ENCODE assay signal across 7 cellular contexts in the genomic region with DNA sequence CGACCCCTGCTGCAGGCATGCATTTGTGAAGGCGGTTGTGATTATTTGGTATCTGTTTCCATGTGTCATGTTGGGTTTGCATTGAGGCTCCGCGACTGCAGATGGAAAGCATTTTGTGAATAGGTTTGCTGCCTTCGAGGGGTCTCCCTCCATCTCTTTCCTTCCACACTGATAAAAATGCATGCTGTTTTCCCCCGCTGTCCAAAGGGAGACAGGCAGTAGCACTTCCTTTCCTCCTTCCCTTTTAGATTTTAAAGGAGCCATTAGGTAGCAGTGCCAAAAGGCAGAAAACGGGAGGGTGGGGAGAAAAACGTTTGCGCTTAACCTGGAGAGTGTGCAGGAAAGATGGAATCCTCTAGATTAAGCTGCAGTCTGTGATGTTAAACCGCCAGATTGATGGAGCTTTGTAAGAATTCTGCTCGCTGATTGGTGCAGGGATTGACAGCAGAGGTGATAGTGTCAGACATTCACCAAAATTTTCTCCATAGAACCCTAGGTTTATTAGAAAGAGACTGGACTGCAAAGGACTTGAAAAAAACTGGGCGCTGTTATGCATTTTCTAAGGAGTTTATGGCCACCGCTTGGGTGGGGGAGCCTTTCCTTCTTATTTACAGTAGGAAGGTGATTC. TPM values are rescaled to one million over a fixed set of nuclear protein-coding genes. Genes with fewer than 3 reads are reported as not detected.
DNase-seq lines count a peak whose midpoint lies in the region; ATAC-seq and TF ChIP-seq lines count a peak whose summit lies in the region.

No MANE protein-coding gene starts in this region.

- peak overlapping the region; percentile 94 to 95 for H3K4me3 Mint-ChIP-seq in stimulated activated naive B cell treated with anti-CD40 and anti-IgM and Interleukin-4, amounts not matched to agents 10 μg/mL and 1 μg/mL and 100 μg/mL, for 72 hours

- peak overlapping the region; percentile 94 for H3K27ac Mint-ChIP-seq in stimulated activated naive B cell treated with anti-CD40 and anti-IgM and Interleukin-4, amounts not matched to agents 10 μg/mL and 1 μg/mL and 100 μg/mL, for 72 hours

- H3K27me3 Mint-ChIP-seq in stimulated activated naive B cell treated with anti-CD40 and anti-IgM and Interleukin-4, amounts not matched to agents 10 μg/mL and 1 μg/mL and 100 μg/mL, for 72 hours: no peaks in the 10 kb centered on the region

- H3K4me3 ChIP-seq in kidney epithelial cell (ENCODE audit: low read depth, low read length): peak overlapping the region; percentile 94

- peak; percentile 11 for ATAC-seq in GM21390 (IDR thresholded peaks at IDR 0.05; ENCODE audit: unreplicated experiment)
- ATAC-seq in stimulated activated naive B cell treated with anti-CD40 and anti-IgM and Interleukin-4, amounts not matched to agents 10 μg/mL and 1 μg/mL and 100 μg/mL, for 72 hours (replicated peaks): peak in 1 of 2 donors; percentile 10
- ATAC-seq in HG03139 (IDR thresholded peaks at IDR 0.05; ENCODE audit: unreplicated experiment): no peak

- TF ChIP-seq CTCF in kidney epithelial cell (IDR thresholded peaks at IDR 0.05; ENCODE audit: insufficient read depth, low read length, poor library complexity, severe bottlenecking): no peak

- H3K27me3 ChIP-seq in kidney epithelial cell (ENCODE audit: control insufficient read depth, insufficient read depth, low read length): no peaks in the 10 kb centered on the region

- DNase-seq in NCI-H524 treated with DMSO at 0.1 percent for 48 hours (lab: John Stamatoyannopoulos, UW) (peak; percentile 15), astrocyte of the hippocampus (ENCODE audit: low read depth, low spot score) (peak; percentile 50), kidney epithelial cell (ENCODE audit: low read depth) (no peak), T1000 (lab: John Stamatoyannopoulos, UW) (no peak)
- DNase-seq in stimulated activated naive B cell treated with anti-CD40 and anti-IgM and Interleukin-4, amounts not matched to agents 10 μg/mL and 1 μg/mL and 100 μg/mL, for 72 hours: no peak

- no peaks in the 10 kb centered on the region for H3K36me3 ChIP-seq in kidney epithelial cell (ENCODE audit: control insufficient read depth, insufficient read depth, low read length)

- H3K4me1 Mint-ChIP-seq in stimulated activated naive B cell treated with anti-CD40 and anti-IgM and Interleukin-4, amounts not matched to agents 10 μg/mL and 1 μg/mL and 100 μg/mL, for 72 hours: peaks cover 47 to 67% of the 10 kb centered on the region in 2 donors

- H3K36me3 Mint-ChIP-seq in stimulated activated naive B cell treated with anti-CD40 and anti-IgM and Interleukin-4, amounts not matched to agents 10 μg/mL and 1 μg/mL and 100 μg/mL, for 72 hours: peaks cover 0 to 6% of the 10 kb centered on the region in 2 donors

- H3K9me3 Mint-ChIP-seq in stimulated activated naive B cell treated with anti-CD40 and anti-IgM and Interleukin-4, amounts not matched to agents 10 μg/mL and 1 μg/mL and 100 μg/mL, for 72 hours: no peaks in the 10 kb centered on the region

RNA-seq across cellular contexts. Expression of a gene that starts 0.7 kb away (rescaled TPM):
- 11.6 and 16.2 TPM in 2 replicates for total RNA-seq in kidney epithelial cell

Comparison
In these comparisons a context has a peak if more than half of its experiments do, and no peak if none do; other contexts are left out.
1. DNase-seq: peak in NCI-H524 treated with DMSO at 0.1 percent for 48 hours (single experiment) and astrocyte of the hippocampus (single experiment); none in kidney epithelial cell (single experiment), stimulated activated naive B cell treated with anti-CD40 and anti-IgM and Interleukin-4, amounts not matched to agents 10 μg/mL and 1 μg/mL and 100 μg/mL, for 72 hours (single experiment) and T1000 (single experiment).